ENCODE assay signal across 1 cellular context in genomic region chr18:45611943-45612342, GRCh38.
A peak's percentile ranks its signal among the peaks of the same experiment; 100 is the strongest.
TF ChIP-seq lines count a peak whose summit lies in the region.

No MANE protein-coding gene starts in this region.

TF ChIP-seq in K562, 482 proteins besides CTCF, POLR2A, EP300 and RAD21 (continued from another document and continues in another):
- TF ChIP-seq PBX2 (CRISPR knock-in tag; IDR thresholded peaks at IDR 0.05; ENCODE audit: low read depth) (no peak), PBX2 (tag; conservative IDR thresholded peaks at IDR 0.05; ENCODE audit: low read depth) (peak; percentile 82), RBM25 (IDR thresholded peaks at IDR 0.05; ENCODE audit: low read depth, low read length, severe bottlenecking) (no peak), ZNF639 (CRISPR knock-in tag; conservative IDR thresholded peaks at IDR 0.05 in 1 of 2, IDR thresholded peaks at IDR 0.05 in 1 of 2) (0 out of 4 replicates have a peak, but pooled peaks of 1 of the 2 experiments have one; percentile 27), ZMIZ1 (IDR thresholded peaks at IDR 0.05; ENCODE audit: low read depth in 2 of 2, low read length in 2 of 2) (0 out of 4 replicates have a peak, but pooled peaks of 1 of the 2 experiments have one; percentile 43), CBFA2T2 (conservative IDR thresholded peaks at IDR 0.05) (peak; percentile 65), SNRNP70 (optimal IDR thresholded peaks at IDR 0.05; ENCODE audit: low read depth, low read length) (no peak), BMI1 (IDR thresholded peaks at IDR 0.05; ENCODE audit: low read length) (no peak), ZNF134 (CRISPR knock-in tag; conservative IDR thresholded peaks at IDR 0.05) (no peak), E2F6 (IDR thresholded peaks at IDR 0.05; ENCODE audit: borderline replicate concordance in 1 of 2, extremely low read depth in 1 of 2, insufficient read depth in 1 of 2, insufficient read length in 1 of 2, low read depth in 1 of 2, low read length in 1 of 2, poor library complexity in 1 of 2, severe bottlenecking in 1 of 2) (no peak), ZKSCAN8 (CRISPR knock-in tag; IDR thresholded peaks at IDR 0.05) (peak; percentile 99), HDAC8 (tag; IDR thresholded peaks at IDR 0.05) (no peak), USF1 (CRISPR knock-in tag; IDR thresholded peaks at IDR 0.05) (no peak), ESRRA (IDR thresholded peaks at IDR 0.05; ENCODE audit: borderline replicate concordance, low read depth) (peak; percentile 74), EP400 (IDR thresholded peaks at IDR 0.05) (no peak), SOX6 (IDR thresholded peaks at IDR 0.05) (peak; percentile 41; the same call in 1 of the 2 replicates), ETS1 (conservative IDR thresholded peaks at IDR 0.05; ENCODE audit: control insufficient read depth, low read depth, low read length) (no peak), SPI1 (IDR thresholded peaks at IDR 0.05; ENCODE audit: borderline replicate concordance, low read depth, low read length) (no peak), CBFA2T3 (IDR thresholded peaks at IDR 0.05) (peak; percentile 69), MTA2 (IDR thresholded peaks at IDR 0.05; ENCODE audit: low read depth) (peak; percentile 44; the same call in 1 of the 2 replicates), ZNF3 (CRISPR knock-in tag; IDR thresholded peaks at IDR 0.05) (no peak), RFX1 (IDR thresholded peaks at IDR 0.05) (peak; percentile 61), ZNF407 (IDR thresholded peaks at IDR 0.05; ENCODE audit: low read depth) (no peak), E2F8 (IDR thresholded peaks at IDR 0.05; ENCODE audit: low read depth, partially characterized antibody) (no peak), HDAC1 (IDR thresholded peaks at IDR 0.05) (no peak), PRPF4 (IDR thresholded peaks at IDR 0.05; ENCODE audit: insufficient read depth, low read depth, low read length, poor library complexity, severe bottlenecking) (no peak), DLX4 (CRISPR knock-in tag; IDR thresholded peaks at IDR 0.05) (no peak), CCNT2 (IDR thresholded peaks at IDR 0.05; ENCODE audit: borderline replicate concordance, extremely low read depth, insufficient read length, low read depth, low read length) (no peak), MEIS2 (IDR thresholded peaks at IDR 0.05; ENCODE audit: partially characterized antibody) (peak; percentile 80), TAL1 (IDR thresholded peaks at IDR 0.05) (peak; percentile 73), ZNF707 (CRISPR knock-in tag; conservative IDR thresholded peaks at IDR 0.05) (no peak), TEAD4 (IDR thresholded peaks at IDR 0.05; ENCODE audit: low read length) (peak; percentile 70), TEAD4 (CRISPR knock-in tag; IDR thresholded peaks at IDR 0.05; ENCODE audit: borderline replicate concordance) (no peak), FOXA3 (CRISPR knock-in tag; conservative IDR thresholded peaks at IDR 0.05 in 1 of 2, IDR thresholded peaks at IDR 0.05 in 1 of 2) (peak in 1 of 2 experiments; percentile 82; a peak in 2 of 4 replicates), ZNF79 (CRISPR knock-in tag; IDR thresholded peaks at IDR 0.05; ENCODE audit: low read depth) (no peak)
